In genomic region chr7:106870528-106870927, GRCh38 we compare ENCODE assay signal across 2 cellular contexts.
TF ChIP-seq lines count a peak whose summit lies in the region.

No MANE protein-coding gene starts in this region.

TF ChIP-seq in GM12878, 131 proteins besides CTCF, POLR2A, EP300 and RAD21:
- TF ChIP-seq NR2F1 (conservative IDR thresholded peaks at IDR 0.05) = no peak
- TF ChIP-seq MYB (IDR thresholded peaks at IDR 0.05; ENCODE audit: borderline replicate concordance, low read depth, low read length) = no peak
- no peak for TF ChIP-seq E4F1 (IDR thresholded peaks at IDR 0.05; ENCODE audit: borderline replicate concordance, partially characterized antibody)
- TF ChIP-seq RELB (IDR thresholded peaks at IDR 0.05; ENCODE audit: low read depth) = no peak
- TF ChIP-seq RB1 (IDR thresholded peaks at IDR 0.05; ENCODE audit: borderline replicate concordance) = no peak
- TF ChIP-seq USF1 (IDR thresholded peaks at IDR 0.05; ENCODE audit: borderline replicate concordance, extremely low read length, insufficient read depth, low read depth, low read length) = no peak
- TF ChIP-seq SMAD5 (IDR thresholded peaks at IDR 0.05; ENCODE audit: low read depth) = no peak
- no peak for TF ChIP-seq JUNB (IDR thresholded peaks at IDR 0.05)
- no peak for TF ChIP-seq CREM (IDR thresholded peaks at IDR 0.05; ENCODE audit: low read depth)
- TF ChIP-seq EED (IDR thresholded peaks at IDR 0.05; ENCODE audit: low read depth) = no peak

TF ChIP-seq in HepG2, 621 proteins besides CTCF, POLR2A, EP300 and RAD21:
- TF ChIP-seq LCORL (IDR thresholded peaks at IDR 0.05) (no peak), LCORL (CRISPR knock-in tag; IDR thresholded peaks at IDR 0.05) (no peak), BHLHE40 (IDR thresholded peaks at IDR 0.05; ENCODE audit: low read length) (no peak), TFDP1 (CRISPR knock-in tag; IDR thresholded peaks at IDR 0.05; ENCODE audit: borderline replicate concordance) (no peak), CEBPG (CRISPR knock-in tag; IDR thresholded peaks at IDR 0.05) (no peak), NFYC (CRISPR knock-in tag; IDR thresholded peaks at IDR 0.05) (no peak), ZNF567 (CRISPR knock-in tag; IDR thresholded peaks at IDR 0.05; ENCODE audit: borderline replicate concordance) (no peak), DNMT1 (CRISPR knock-in tag; IDR thresholded peaks at IDR 0.05) (no peak), ZNF639 (CRISPR knock-in tag; conservative IDR thresholded peaks at IDR 0.05) (no peak), ZNF609 (CRISPR knock-in tag; IDR thresholded peaks at IDR 0.05; ENCODE audit: borderline replicate concordance) (no peak), POLR2G (IDR thresholded peaks at IDR 0.05; ENCODE audit: low read depth, low read length) (no peak), ZMYM4 (CRISPR knock-in tag; IDR thresholded peaks at IDR 0.05) (no peak), ZNF800 (CRISPR knock-in tag; IDR thresholded peaks at IDR 0.05) (no peak), FOXO1 (CRISPR knock-in tag; IDR thresholded peaks at IDR 0.05) (no peak), SIN3A (IDR thresholded peaks at IDR 0.05; ENCODE audit: borderline replicate concordance, low read depth, low read length) (no peak), SKI (IDR thresholded peaks at IDR 0.05; ENCODE audit: partially characterized antibody) (no peak), BATF2 (CRISPR knock-in tag; IDR thresholded peaks at IDR 0.05) (no peak), ZSCAN22 (CRISPR knock-in tag; IDR thresholded peaks at IDR 0.05) (no peak), MEIS2 (CRISPR knock-in tag; IDR thresholded peaks at IDR 0.05) (no peak), ZFYVE20 (CRISPR knock-in tag; IDR thresholded peaks at IDR 0.05; ENCODE audit: borderline replicate concordance, low read depth) (no peak)
